Comparison of ENCODE assay signal across 10 cellular contexts in the genomic region with DNA sequence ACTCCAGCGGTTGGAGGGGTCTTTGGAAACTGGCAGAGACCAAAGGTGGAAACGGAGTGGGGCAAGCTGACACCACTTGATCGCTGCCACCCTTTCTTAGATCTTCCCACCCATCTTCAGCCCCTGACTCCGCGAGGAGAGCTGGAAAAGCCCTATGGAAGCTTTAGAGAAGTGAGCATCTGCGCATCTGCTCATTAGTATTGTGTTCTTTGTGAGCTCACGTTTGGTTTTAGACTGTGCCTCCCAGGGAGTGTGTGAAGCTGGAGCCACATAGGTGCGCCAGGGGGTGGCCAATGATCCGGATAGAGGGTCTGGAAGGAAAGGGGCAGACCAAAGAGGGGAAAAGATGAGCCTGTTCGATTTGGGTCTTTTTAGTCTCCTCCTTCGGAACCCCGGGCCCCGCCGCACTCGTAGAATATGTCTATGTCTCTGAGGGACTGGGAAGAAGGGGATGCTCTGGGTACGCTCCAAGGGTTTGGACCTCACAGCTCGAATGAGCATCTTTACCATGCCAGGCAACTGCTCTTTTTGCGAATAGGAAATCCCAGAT. TPM values are rescaled to one million over a fixed set of nuclear protein-coding genes. Genes with fewer than 3 reads are reported as not detected.
A peak's percentile ranks its signal among the peaks of the same experiment; 100 is the strongest.
DNase-seq lines count a peak whose midpoint lies in the region; ATAC-seq and TF ChIP-seq lines count a peak whose summit lies in the region.
"Had no signal": no experiment of that assay in that cellular context is flagged by ENCODE, and none has a peak within 500 bp of the region (broad histone marks: within the 10 kb centered on the region; RNA-seq: fewer than 3 reads in every experiment).

No MANE protein-coding gene starts in this region.

- DNase-seq in BE2C (peak; percentile 3), colonic mucosa (no peak), NCI-H187 treated with DMSO at 0.1 percent for 48 hours (lab: John Stamatoyannopoulos, UW) (no peak)
- DNase-seq: stimulated activated naive CD4-positive, alpha-beta T cell treated with Interleukin-2 at 50 U/mL for 16 hours had no signal

- H3K27ac Mint-ChIP-seq in nephron, result no peak overlapping the region

- H3K4me3 Mint-ChIP-seq in nephron, result peak overlapping the region; percentile 80 to 86 (median 85)

- peaks cover 78% of the 10 kb centered on the region for H3K27me3 Mint-ChIP-seq in nephron (ENCODE audit: low read depth)

- H3K36me3 Mint-ChIP-seq in nephron (ENCODE audit: low read depth), result no peaks in the 10 kb centered on the region

- H3K4me3 ChIP-seq in BE2C (ENCODE audit: low read depth, low read length) (peak overlapping the region; percentile 59), HUES64 (ENCODE audit: low read length) (peak overlapping the region; percentile 70), colonic mucosa (peak overlapping the region; percentile 17)

- H3K9me3 Mint-ChIP-seq in nephron, result no peaks in the 10 kb centered on the region

- H3K27me3 ChIP-seq in BE2C, result peaks cover 52% of the 10 kb centered on the region
- H3K27me3 ChIP-seq in HUES64 (ENCODE audit: insufficient read depth, low read length), result peaks cover 68% of the 10 kb centered on the region
- H3K27me3 ChIP-seq in colonic mucosa, result peaks cover 32% of the 10 kb centered on the region

- H3K27ac ChIP-seq in HUES64 (ENCODE audit: low read depth, low read length), result no peak overlapping the region
- H3K27ac ChIP-seq in colonic mucosa, result no peak overlapping the region

- intact Hi-C loops in colonic mucosa (cut with DNase I), result no loop called here

- H3K9ac ChIP-seq in HUES64 (ENCODE audit: low read depth, low read length) (no peak overlapping the region), colonic mucosa (ENCODE audit: low read depth in 2 of 2, low read length in 2 of 2) (no peak overlapping the region)

- peaks cover 38% of the 10 kb centered on the region for H3K4me1 Mint-ChIP-seq in nephron

- H3K9me3 ChIP-seq in BE2C, result no peaks in the 10 kb centered on the region
- no peaks in the 10 kb centered on the region for H3K9me3 ChIP-seq in HUES64 (ENCODE audit: insufficient read depth, low read depth, low read length)
- no peaks in the 10 kb centered on the region for H3K9me3 ChIP-seq in colonic mucosa

- 2% methylated on average over 18 of the region's 18 CpGs for WGBS in HUES64

- ATAC-seq in HG02588 (IDR thresholded peaks at IDR 0.05; ENCODE audit: unreplicated experiment) (no peak), HG03457 (IDR thresholded peaks at IDR 0.05; ENCODE audit: unreplicated experiment) (no peak), HG03565 (IDR thresholded peaks at IDR 0.05; ENCODE audit: unreplicated experiment) (no peak)

- H3K4me1 ChIP-seq in BE2C (no peaks in the 10 kb centered on the region), HUES64 (ENCODE audit: insufficient read depth, low read length) (peaks cover 13% of the 10 kb centered on the region; the same call in 1 of the 2 replicates), colonic mucosa (no peaks in the 10 kb centered on the region)

- no peaks in the 10 kb centered on the region for H3K36me3 ChIP-seq in BE2C
- H3K36me3 ChIP-seq in HUES64 (ENCODE audit: insufficient read depth, low read length), result no peaks in the 10 kb centered on the region
- H3K36me3 ChIP-seq in colonic mucosa, result no peaks in the 10 kb centered on the region

- TF ChIP-seq CTCF in BE2C (IDR thresholded peaks at IDR 0.05; ENCODE audit: low read depth, low read length), result no peak
- no peak for TF ChIP-seq CTCF in colonic mucosa (IDR thresholded peaks at IDR 0.05)
- TF ChIP-seq CTCF in nephron (IDR thresholded peaks at IDR 0.05; ENCODE audit: unreplicated experiment in 3 of 3), result no peak

RNA-seq across cellular contexts. Expression of a gene that starts 0.6 kb away (rescaled TPM):
- not detected for polyA plus RNA-seq in BE2C (2012; ENCODE audit: insufficient read depth, insufficient read length, low read depth)
- 0.35 TPM for polyA plus RNA-seq in HUES64 (2013, experiment 1 of 2)
- 0.44 TPM for polyA plus RNA-seq in HUES64 (2013, experiment 2 of 2)
- under 1 TPM in 1 of 2 donors, not detected in 1; 0.56 TPM for total RNA-seq in colonic mucosa
- total RNA-seq: HepG2 had no signal
- polyA plus RNA-seq: HepG2 had no signal

Comparison
In these comparisons a context has a peak if more than half of its experiments do, and no peak if none do; other contexts are left out.
1. H3K4me3 ChIP-seq: peak in every context shown above with its lines; median percentile 70 in HUES64; 59 in BE2C; 17 in colonic mucosa.